26 cellular contexts compared by ENCODE assay signal in the genomic region with DNA sequence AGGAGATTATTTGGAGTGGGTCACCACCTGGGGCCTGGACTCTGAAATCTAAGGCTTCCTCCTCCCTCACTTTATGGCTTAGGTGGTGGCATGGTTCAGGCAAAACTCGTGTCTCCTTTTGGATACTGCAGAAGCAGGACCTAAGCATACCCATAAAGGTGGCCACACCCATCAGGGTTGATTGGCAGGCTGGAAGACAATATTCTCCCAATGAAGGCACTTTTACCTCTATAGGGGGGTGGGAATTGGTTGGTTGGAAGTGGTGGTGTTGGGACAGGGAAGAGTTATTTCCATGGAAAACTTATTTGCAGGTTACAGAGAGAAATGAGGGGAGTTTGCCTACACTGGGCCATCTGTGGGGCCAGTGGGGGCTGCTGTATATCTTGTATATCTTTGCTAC. TPM values are rescaled to one million over a fixed set of nuclear protein-coding genes. Genes with fewer than 3 reads are reported as not detected.
"Had no signal": no experiment of that assay in that cellular context is flagged by ENCODE, and none has a peak within 500 bp of the region (broad histone marks: within the 10 kb centered on the region; RNA-seq: fewer than 3 reads in every experiment).

No MANE protein-coding gene starts in this region.

- H3K4me1 ChIP-seq: gastrocnemius medialis, prostate gland, right atrium auricular region, testis, tibial artery, upper lobe of left lung, uterus had no signal

- H3K27ac ChIP-seq: gastrocnemius medialis, prostate gland, right atrium auricular region, testis, tibial artery, upper lobe of left lung, uterus had no signal

- H3K27ac Mint-ChIP-seq: memory B cell; mesothelial cell of epicardium; natural killer cell treated with Interleukin-12 subunit alpha and Interleukin-12 subunit beta and Interleukin-15 and Interleukin-18, amount 100 ng/mL, for 72 hours; stimulated activated memory B cell treated with anti-CD40 and anti-IgM and Interleukin-4, amounts not matched to agents 10 μg/mL and 1 μg/mL and 100 μg/mL, for 72 hours had no signal

- H3K36me3 ChIP-seq: prostate gland, uterus had no signal

- H3K27me3 Mint-ChIP-seq: memory B cell; naive B cell; natural killer cell treated with Interleukin-12 subunit alpha and Interleukin-12 subunit beta and Interleukin-15 and Interleukin-18, amount 100 ng/mL, for 72 hours; stimulated activated memory B cell treated with anti-CD40 and anti-IgM and Interleukin-4, amounts not matched to agents 10 μg/mL and 1 μg/mL and 100 μg/mL, for 72 hours had no signal

- ATAC-seq: gastrocnemius medialis; left lobe of liver; mucosa of descending colon; natural killer cell treated with Interleukin-12 subunit alpha and Interleukin-12 subunit beta and Interleukin-15 and Interleukin-18, amount 100 ng/mL, for 72 hours; sciatic nerve; stimulated activated memory B cell treated with anti-CD40 and anti-IgM and Interleukin-4, amounts not matched to agents 10 μg/mL and 1 μg/mL and 100 μg/mL, for 72 hours; stimulated activated naive CD8-positive, alpha-beta T cell treated with anti-CD3 and anti-CD28 coated beads, Interleukin-15, Interleukin-2, amounts not matched to agents 100 U/mL and 50 U/mL, for 24 hours had no signal

- DNase-seq: cortex of kidney; gastrocnemius medialis; head of caudate nucleus; mucosa of descending colon; naive B cell; nucleus accumbens; stimulated activated CD4-positive, alpha-beta T cell treated with anti-CD3 and anti-CD28 coated beads, Interleukin-12 subunit alpha, Interleukin-12 subunit beta, amount 100 ng/mL, for 4 hours; stimulated activated CD4-positive, alpha-beta T cell treated with anti-CD3 and anti-CD28 coated beads, Interleukin-1b, Interleukin-23, amount 100 ng/mL, for 48 hours; stimulated activated CD4-positive, alpha-beta T cell treated with anti-CD3 and anti-CD28 coated beads, Interleukin-4, amount 100 ng/mL, for 24 hours; stimulated activated naive CD8-positive, alpha-beta T cell treated with anti-CD3 and anti-CD28 coated beads, Interleukin-15, Interleukin-2, amounts not matched to agents 100 U/mL and 50 U/mL, for 24 hours; substantia nigra; testis; tibial artery; upper lobe of left lung; uterus had no signal

- H3K4me1 Mint-ChIP-seq: mesothelial cell of epicardium had no signal

- H3K4me3 Mint-ChIP-seq: memory B cell; mesothelial cell of epicardium; natural killer cell treated with Interleukin-12 subunit alpha and Interleukin-12 subunit beta and Interleukin-15 and Interleukin-18, amount 100 ng/mL, for 72 hours; stimulated activated memory B cell treated with anti-CD40 and anti-IgM and Interleukin-4, amounts not matched to agents 10 μg/mL and 1 μg/mL and 100 μg/mL, for 72 hours had no signal

- H3K9me3 Mint-ChIP-seq: memory B cell; natural killer cell treated with Interleukin-12 subunit alpha and Interleukin-12 subunit beta and Interleukin-15 and Interleukin-18, amount 100 ng/mL, for 72 hours; stimulated activated memory B cell treated with anti-CD40 and anti-IgM and Interleukin-4, amounts not matched to agents 10 μg/mL and 1 μg/mL and 100 μg/mL, for 72 hours had no signal

- H3K36me3 Mint-ChIP-seq: natural killer cell treated with Interleukin-12 subunit alpha and Interleukin-12 subunit beta and Interleukin-15 and Interleukin-18, amount 100 ng/mL, for 72 hours had no signal

- H3K4me3 ChIP-seq: gastrocnemius medialis, lung, mucosa of descending colon, prostate gland, right atrium auricular region, smooth muscle cell, testis, tibial artery, upper lobe of left lung, uterus had no signal

- H3K9me3 ChIP-seq: gastrocnemius medialis, mucosa of descending colon, prostate gland, right atrium auricular region, testis, tibial artery, upper lobe of left lung, uterus had no signal

- H3K27me3 ChIP-seq: gastrocnemius medialis, right atrium auricular region, testis, tibial artery, upper lobe of left lung, uterus had no signal

- H3K4me2 ChIP-seq: smooth muscle cell had no signal

- FAIRE-seq: keratinocyte had no signal

RNA-seq across cellular contexts. Expression of gene SCGB3A1, which starts 57.5 kb away (rescaled TPM):
- polyA plus RNA-seq: keratinocyte, smooth muscle cell had no signal
